ENCODE assay signal across 8 cellular contexts in the genomic region with DNA sequence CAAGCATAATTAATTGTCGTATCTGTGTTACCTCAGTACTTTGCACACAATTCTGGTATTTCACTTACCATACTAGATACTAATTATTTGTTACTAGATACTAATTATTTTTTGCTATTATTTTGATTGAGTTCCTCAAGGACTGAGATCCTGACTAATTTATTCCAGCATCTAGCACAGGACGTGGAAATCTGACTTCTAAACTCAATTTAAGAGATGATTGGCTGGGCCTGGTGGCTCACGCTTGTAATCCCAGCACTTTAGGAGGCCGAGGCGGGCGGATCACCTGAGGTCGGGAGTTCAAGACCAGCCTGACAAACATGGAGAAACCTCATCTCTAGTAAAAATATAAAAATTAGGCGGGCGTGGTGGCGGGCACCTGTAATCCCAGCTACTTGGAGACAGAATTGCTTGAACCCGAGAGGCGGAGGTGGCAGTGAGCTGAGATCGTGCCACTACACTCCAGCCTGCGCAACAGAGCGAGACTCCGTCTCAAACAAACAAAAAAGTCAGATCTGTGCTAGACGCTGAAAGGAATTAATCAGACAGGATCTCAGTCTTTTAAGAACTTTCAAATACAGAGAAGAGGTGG. TPM values are rescaled to one million over a fixed set of nuclear protein-coding genes. Genes with fewer than 3 reads are reported as not detected.
DNase-seq lines count a peak whose midpoint lies in the region; ATAC-seq, FAIRE-seq and TF ChIP-seq lines count a peak whose summit lies in the region.

No MANE protein-coding gene starts in this region.

- peaks cover 30% of the 10 kb centered on the region for H3K4me1 Mint-ChIP-seq in CD4-positive, alpha-beta T cell (ENCODE audit: low read depth)

- peaks cover 31% of the 10 kb centered on the region for H3K79me2 ChIP-seq in OCI-LY7 (ENCODE audit: insufficient read depth, low read depth, low read length)

- H3K9me3 Mint-ChIP-seq in CD4-positive, alpha-beta T cell = no peaks in the 10 kb centered on the region

- H3K27ac ChIP-seq in CD4-positive, alpha-beta T cell (ENCODE audit: low read depth, low read length) = peak overlapping the region; percentile 87
- peak overlapping the region; percentile 92 for H3K27ac ChIP-seq in OCI-LY7 (ENCODE audit: low read depth, low read length, poor library complexity, severe bottlenecking)
- H3K27ac ChIP-seq in effector memory CD4-positive, alpha-beta T cell (ENCODE audit: insufficient read depth, low read length, poor library complexity, severe bottlenecking) = peak overlapping the region; percentile 86
- peak overlapping the region; percentile 97 for H3K27ac ChIP-seq in neuronal stem cell (replicated peaks; ENCODE audit: low read length)

- POLR2A ChIA-PET in CD4-positive, alpha-beta T cell (lab: Charles Lee) = interaction anchor here (0.6 to 3.0 kb wide), 6 partner anchors 8 to 706 kb away, joined by 3 to 51 read pairs (median 6); partner anchors contain the start of genes C2CD3, LIPT2, PPME1 and RAB6A
- POLR2A ChIA-PET in OCI-LY7 (lab: Charles Lee) = interaction anchor here (0.9 to 2.1 kb wide), 5 partner anchors 8 to 26 kb away, joined by 3 to 17 read pairs (median 4); partner anchors contain the start of gene RAB6A

- peak overlapping the region; percentile 99 for H3K4me3 Mint-ChIP-seq in CD4-positive, alpha-beta T cell

- no peaks in the 10 kb centered on the region for H3K9me2 ChIP-seq in OCI-LY7 (ENCODE audit: insufficient read depth, low read length)

- TF ChIP-seq POLR2A in H54 (IDR thresholded peaks at IDR 0.05; ENCODE audit: low read depth, low read length) = no peak

- H3K4me1 ChIP-seq in OCI-LY7 (ENCODE audit: insufficient read depth, low read length, poor library complexity, severe bottlenecking) = peaks cover 42% of the 10 kb centered on the region
- peaks cover 7% of the 10 kb centered on the region for H3K4me1 ChIP-seq in effector memory CD4-positive, alpha-beta T cell (ENCODE audit: control insufficient read depth, insufficient read depth, low read length, poor library complexity, severe bottlenecking)
- H3K4me1 ChIP-seq in neuronal stem cell (ENCODE audit: control insufficient read depth in 2 of 2, insufficient read depth in 1 of 2, low read depth in 1 of 2, low read length in 2 of 2) = peaks cover 1 to 6% of the 10 kb centered on the region in 2 donors

- H3K27me3 ChIP-seq in CD4-positive, alpha-beta T cell (ENCODE audit: control insufficient read depth, insufficient read depth, low read length) = no peaks in the 10 kb centered on the region
- H3K27me3 ChIP-seq in effector memory CD4-positive, alpha-beta T cell (replicated peaks; ENCODE audit: control insufficient read depth, insufficient read depth, low read length, poor library complexity, severe bottlenecking) = no peaks in the 10 kb centered on the region
- H3K27me3 ChIP-seq in neuronal stem cell (ENCODE audit: control insufficient read depth in 3 of 3, insufficient read depth in 3 of 3, low read depth in 1 of 3, low read length in 3 of 3) = no peaks in the 10 kb centered on the region

- no peaks in the 10 kb centered on the region for H3K79me1 ChIP-seq in neuronal stem cell (ENCODE audit: low read depth, low read length)

- peak overlapping the region; percentile 11 for H3K18ac ChIP-seq in neuronal stem cell (ENCODE audit: low read length)

- BruUV-seq in OCI-LY7 (replicated peaks; lab: Mats Ljungman, UMichigan) = no TSS peak

- no peak overlapping the region for H2BK5ac ChIP-seq in neuronal stem cell (ENCODE audit: low read length)

- WGBS in neuronal stem cell (ENCODE audit: extremely low coverage in 2 of 2, insufficient read length in 2 of 2, insufficient replicate concordance in 1 of 2), 2 donors = no CpG with 5 or more reads among the region's 17 CpGs

- no peak overlapping the region for H4K91ac ChIP-seq in neuronal stem cell (ENCODE audit: low read depth, low read length, poor library complexity)

- no peak overlapping the region for H2BK12ac ChIP-seq in neuronal stem cell (ENCODE audit: low read length)

- H2BK120ac ChIP-seq in neuronal stem cell (ENCODE audit: low read depth, low read length) = no peak overlapping the region

- H4K20me1 ChIP-seq in OCI-LY7 (ENCODE audit: insufficient read depth, low read length) = no peaks in the 10 kb centered on the region

- FAIRE-seq in H54 (lab: Jason Lieb, UNC) = no peak

- H4K8ac ChIP-seq in neuronal stem cell (ENCODE audit: low read depth, low read length) = no peak overlapping the region

- H2AK5ac ChIP-seq in neuronal stem cell (ENCODE audit: low read depth, low read length) = peak overlapping the region; percentile 18

- no peak for DNase-seq in CD4-positive, alpha-beta T cell
- DNase-seq in OCI-LY7 (ENCODE audit: low spot score) (peak; percentile 32), neuronal stem cell (ENCODE audit: low spot score) (no peak), H54 (ENCODE audit: insufficient read length, low spot score) (no peak), foreskin melanocyte (no peak)
- DNase-seq in effector memory CD4-positive, alpha-beta T cell = no peak

- H3K4me3 ChIP-seq in OCI-LY7 (ENCODE audit: low read depth, low read length, poor library complexity, severe bottlenecking) = peak overlapping the region; percentile 77
- H3K4me3 ChIP-seq in effector memory CD4-positive, alpha-beta T cell (ENCODE audit: insufficient read depth, low read depth, low read length, poor library complexity, severe bottlenecking) = peak overlapping the region; percentile 100
- H3K4me3 ChIP-seq in neuronal stem cell (ENCODE audit: low read length in 2 of 2) = peak overlapping the region in 1 of 2 donors; percentile 80

- CTCF ChIA-PET in CD4-positive, alpha-beta T cell (lab: Charles Lee) = interaction anchor here (0.9 to 1.3 kb wide), 2 partner anchors 26 to 27 kb away, joined by 3 to 6 read pairs; partner anchors contain the start of gene RAB6A
- CTCF ChIA-PET in OCI-LY7 (lab: Charles Lee; ENCODE audit: unreplicated experiment) = no interaction called here

- peak overlapping the region; percentile 100 for H3K27ac Mint-ChIP-seq in CD4-positive, alpha-beta T cell

- H2AFZ ChIP-seq in OCI-LY7 (ENCODE audit: low read length) = peak overlapping the region; percentile 86
- H2AFZ ChIP-seq in neuronal stem cell (ENCODE audit: low read length) = peak overlapping the region; percentile 97

- no peak overlapping the region for H3K9ac ChIP-seq in neuronal stem cell (ENCODE audit: low read depth, low read length, poor library complexity)

- H3K4me2 ChIP-seq in OCI-LY7 (ENCODE audit: low read length) (peak overlapping the region; percentile 90), neuronal stem cell (ENCODE audit: insufficient read depth, low read length, poor library complexity, severe bottlenecking) (peak overlapping the region; percentile 78)

- H3K27me3 Mint-ChIP-seq in CD4-positive, alpha-beta T cell = no peaks in the 10 kb centered on the region

- no peak overlapping the region for H3K14ac ChIP-seq in neuronal stem cell (ENCODE audit: low read length)

- H3K23ac ChIP-seq in neuronal stem cell (ENCODE audit: low read depth, low read length, poor library complexity) = no peak overlapping the region

- H3K36me3 ChIP-seq in OCI-LY7 (ENCODE audit: insufficient read depth, low read length) (peaks cover 7% of the 10 kb centered on the region; the same call in 1 of the 2 replicates), neuronal stem cell (replicated peaks in 1 of 2; ENCODE audit: control insufficient read depth in 2 of 2, insufficient read depth in 2 of 2, low read length in 2 of 2) (peaks cover 0 to 6% of the 10 kb centered on the region in 2 donors)
- H3K36me3 ChIP-seq in effector memory CD4-positive, alpha-beta T cell (ENCODE audit: control insufficient read depth, insufficient read depth, low read length) = no peaks in the 10 kb centered on the region

- intact Hi-C loops in CD4-positive, alpha-beta T cell (cut with DNase I, micrococcal nuclease) = loop anchor here (1.0 to 10.0 kb wide), 5 partner anchors 8 to 608 kb away; partner anchors contain the start of genes COA4 (in 1 of the 2), FAM168A (in 1 of the 2), PAAF1 (in 1 of the 2) and PGM2L1 (in 1 of the 2)
- intact Hi-C loops in OCI-LY7 (cut with micrococcal nuclease; ENCODE audit: unreplicated experiment) = loop anchor here (1.0 to 10.0 kb wide), 2 partner anchors 26 to 198 kb away; partner anchors contain the start of genes RAB6A and UCP2

- H3K4ac ChIP-seq in neuronal stem cell (ENCODE audit: low read length) = no peak overlapping the region

- ATAC-seq in CD4-positive, alpha-beta T cell (ENCODE audit: poor library complexity) = no peak
- no peak for ATAC-seq in HG02938 (IDR thresholded peaks at IDR 0.05; ENCODE audit: unreplicated experiment)
- ATAC-seq in GM18520 (IDR thresholded peaks at IDR 0.05; ENCODE audit: unreplicated experiment) = no peak

- no peaks in the 10 kb centered on the region for H3K9me3 ChIP-seq in CD4-positive, alpha-beta T cell (ENCODE audit: control insufficient read depth, low read length)
- H3K9me3 ChIP-seq in OCI-LY7 (ENCODE audit: low read length) = no peaks in the 10 kb centered on the region
- no peaks in the 10 kb centered on the region for H3K9me3 ChIP-seq in effector memory CD4-positive, alpha-beta T cell (ENCODE audit: control insufficient read depth, low read length)
- H3K9me3 ChIP-seq in neuronal stem cell (replicated peaks in 1 of 2; ENCODE audit: control insufficient read depth in 2 of 2, insufficient read depth in 1 of 2, low read depth in 1 of 2, low read length in 2 of 2) = no peaks in the 10 kb centered on the region

- no peak for TF ChIP-seq CTCF in CD4-positive, alpha-beta T cell (IDR thresholded peaks at IDR 0.05)
- no peak for TF ChIP-seq CTCF in OCI-LY7 (conservative IDR thresholded peaks at IDR 0.05; ENCODE audit: low read length)

- H2BK15ac ChIP-seq in neuronal stem cell (ENCODE audit: low read length) = no peak overlapping the region

- peaks cover 17% of the 10 kb centered on the region for H3K36me3 Mint-ChIP-seq in CD4-positive, alpha-beta T cell (ENCODE audit: low read depth)

RNA-seq across cellular contexts. Expression of gene MRPL48, which starts 0.5 kb away (rescaled TPM):
- total RNA-seq in CD4-positive, alpha-beta T cell = 10 to 100 TPM in 1 of 2 experiments, 1 to 10 TPM in 1; 9.5 to 10.1 TPM
- 167 and 180 TPM in 2 replicates for total RNA-seq in OCI-LY7 (2014; rRNA removed; shearing (Covaris generic))
- 63.9 and 64.4 TPM in 2 replicates for total RNA-seq in OCI-LY7 (2022)
- 51.6 TPM for polyA plus RNA-seq in neuronal stem cell (2013, experiment 1 of 2)
- polyA plus RNA-seq in neuronal stem cell (2013, experiment 2 of 2) = 56.4 TPM

RNA-seq across cellular contexts. Expression of gene RAB6A, which starts 26.3 kb away (rescaled TPM):
- 10 to 100 TPM; 42.6 to 49.3 TPM for total RNA-seq in CD4-positive, alpha-beta T cell
- total RNA-seq in OCI-LY7 (2014; rRNA removed; shearing (Covaris generic)) = 45.3 and 46.5 TPM in 2 replicates
- total RNA-seq in OCI-LY7 (2022) = 70.4 and 72.9 TPM in 2 replicates
- polyA plus RNA-seq in neuronal stem cell (2013, experiment 1 of 2) = 50.2 TPM
- 51.7 TPM for polyA plus RNA-seq in neuronal stem cell (2013, experiment 2 of 2)

Comparison
In these comparisons a context has a peak if more than half of its experiments do, and no peak if none do; other contexts are left out.
1. RNA of gene MRPL48, which starts 0.5 kb away (total RNA-seq): 63.9 to 180 TPM in OCI-LY7; 9.5 to 10.1 TPM in CD4-positive, alpha-beta T cell; every median in the first group is over 4 times any median in the second.
2. Peak in every context shown above with its lines, with median percentiles within 50 percentile points of each other: H3K27ac ChIP-seq.